In the genomic region with DNA sequence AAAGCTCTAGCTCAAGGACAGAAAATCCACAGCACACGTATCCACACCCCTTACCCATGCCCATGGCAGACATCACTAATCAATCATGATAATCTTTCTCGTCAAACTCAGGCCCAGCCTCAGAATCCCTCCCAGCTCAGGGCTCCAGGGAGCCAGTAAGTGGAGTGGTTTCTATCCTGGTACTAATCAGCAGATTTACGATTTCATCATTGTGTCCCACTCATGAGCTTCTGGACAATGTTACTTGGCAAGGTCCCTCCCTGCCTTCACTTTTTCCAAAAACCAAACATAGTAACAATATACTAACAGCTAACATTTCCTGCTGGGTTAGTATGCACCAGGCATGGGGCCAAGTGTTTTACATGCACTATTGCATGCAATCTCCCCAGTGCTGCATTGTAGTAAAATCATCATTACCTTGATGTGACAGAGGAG, we compare ENCODE assay signal across 1 cellular context.
TF ChIP-seq lines count a peak whose summit lies in the region.

No MANE protein-coding gene starts in this region.

TF ChIP-seq in K562, 482 proteins besides CTCF, POLR2A, EP300 and RAD21 (continued from another document):
- TF ChIP-seq AFF1 (IDR thresholded peaks at IDR 0.05; ENCODE audit: low read depth in 1 of 2, partially characterized antibody in 2 of 2) (no peak), ZNF644 (tag; IDR thresholded peaks at IDR 0.05; ENCODE audit: low read depth) (no peak), EWSR1 (IDR thresholded peaks at IDR 0.05; ENCODE audit: borderline replicate concordance, low read depth, partially characterized antibody) (no peak), MLLT1 (IDR thresholded peaks at IDR 0.05) (peak in 1 of 2 experiments; percentile 77; a peak in 2 of 4 replicates), NFE2 (IDR thresholded peaks at IDR 0.05; ENCODE audit: low read depth) (no peak), JUNB (CRISPR knock-in tag; conservative IDR thresholded peaks at IDR 0.05) (no peak), SP1 (CRISPR knock-in tag; IDR thresholded peaks at IDR 0.05) (no peak), EHMT2 (IDR thresholded peaks at IDR 0.05) (no peak), CBX3 (IDR thresholded peaks at IDR 0.05; ENCODE audit: borderline replicate concordance in 1 of 2, low read length in 2 of 2) (no peak), GMEB1 (CRISPR knock-in tag; IDR thresholded peaks at IDR 0.05) (no peak), STAT5A (IDR thresholded peaks at IDR 0.05; ENCODE audit: borderline replicate concordance, low read length) (no peak), ZBTB17 (CRISPR knock-in tag; IDR thresholded peaks at IDR 0.05) (peak; percentile 95), MIER1 (IDR thresholded peaks at IDR 0.05; ENCODE audit: low read depth) (no peak), MAFG (tag; conservative IDR thresholded peaks at IDR 0.05) (no peak), NCOA2 (IDR thresholded peaks at IDR 0.05; ENCODE audit: partially characterized antibody in 2 of 2) (no peak), ZNF23 (CRISPR knock-in tag; IDR thresholded peaks at IDR 0.05) (peak; percentile 97), SRSF1 (IDR thresholded peaks at IDR 0.05; ENCODE audit: low read depth, low read length) (no peak), CAMTA2 (CRISPR knock-in tag; conservative IDR thresholded peaks at IDR 0.05) (no peak), FOXK1 (CRISPR knock-in tag; IDR thresholded peaks at IDR 0.05; ENCODE audit: borderline replicate concordance) (no peak), MAZ (CRISPR knock-in tag; conservative IDR thresholded peaks at IDR 0.05 in 1 of 2, IDR thresholded peaks at IDR 0.05 in 1 of 2) (no peak), RBM25 (IDR thresholded peaks at IDR 0.05; ENCODE audit: low read depth, low read length, severe bottlenecking) (peak; percentile 37), MYNN (IDR thresholded peaks at IDR 0.05) (no peak), MYNN (CRISPR knock-in tag; IDR thresholded peaks at IDR 0.05) (no peak), SRSF3 (IDR thresholded peaks at IDR 0.05; ENCODE audit: insufficient read depth, low read length) (no peak), ZNF589 (CRISPR knock-in tag; IDR thresholded peaks at IDR 0.05; ENCODE audit: low read depth) (no peak), HNRNPK (IDR thresholded peaks at IDR 0.05; ENCODE audit: low read depth, low read length, poor library complexity, severe bottlenecking) (no peak), PRPF4 (IDR thresholded peaks at IDR 0.05; ENCODE audit: insufficient read depth, low read depth, low read length, poor library complexity, severe bottlenecking) (no peak), BACH1 (tag; IDR thresholded peaks at IDR 0.05) (no peak)
- TF ChIP-seq, protein P1, sequence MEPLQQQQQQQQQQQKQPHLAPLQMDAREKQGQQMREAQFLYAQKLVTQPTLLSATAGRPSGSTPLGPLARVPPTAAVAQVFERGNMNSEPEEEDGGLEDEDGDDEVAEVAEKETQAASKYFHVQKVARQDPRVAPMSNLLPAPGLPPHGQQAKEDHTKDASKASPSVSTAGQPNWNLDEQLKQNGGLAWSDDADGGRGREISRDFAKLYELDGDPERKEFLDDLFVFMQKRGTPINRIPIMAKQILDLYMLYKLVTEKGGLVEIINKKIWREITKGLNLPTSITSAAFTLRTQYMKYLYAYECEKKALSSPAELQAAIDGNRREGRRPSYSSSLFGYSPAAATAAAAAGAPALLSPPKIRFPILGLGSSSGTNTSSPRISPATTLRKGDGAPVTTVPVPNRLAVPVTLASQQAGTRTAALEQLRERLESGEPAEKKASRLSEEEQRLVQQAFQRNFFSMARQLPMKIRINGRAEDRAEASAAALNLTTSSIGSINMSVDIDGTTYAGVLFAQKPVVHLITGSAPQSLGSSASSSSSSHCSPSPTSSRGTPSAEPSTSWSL (CRISPR knock-in tag; IDR thresholded peaks at IDR 0.05; ENCODE audit: borderline replicate concordance) = no peak
- TF ChIP-seq, protein P2, sequence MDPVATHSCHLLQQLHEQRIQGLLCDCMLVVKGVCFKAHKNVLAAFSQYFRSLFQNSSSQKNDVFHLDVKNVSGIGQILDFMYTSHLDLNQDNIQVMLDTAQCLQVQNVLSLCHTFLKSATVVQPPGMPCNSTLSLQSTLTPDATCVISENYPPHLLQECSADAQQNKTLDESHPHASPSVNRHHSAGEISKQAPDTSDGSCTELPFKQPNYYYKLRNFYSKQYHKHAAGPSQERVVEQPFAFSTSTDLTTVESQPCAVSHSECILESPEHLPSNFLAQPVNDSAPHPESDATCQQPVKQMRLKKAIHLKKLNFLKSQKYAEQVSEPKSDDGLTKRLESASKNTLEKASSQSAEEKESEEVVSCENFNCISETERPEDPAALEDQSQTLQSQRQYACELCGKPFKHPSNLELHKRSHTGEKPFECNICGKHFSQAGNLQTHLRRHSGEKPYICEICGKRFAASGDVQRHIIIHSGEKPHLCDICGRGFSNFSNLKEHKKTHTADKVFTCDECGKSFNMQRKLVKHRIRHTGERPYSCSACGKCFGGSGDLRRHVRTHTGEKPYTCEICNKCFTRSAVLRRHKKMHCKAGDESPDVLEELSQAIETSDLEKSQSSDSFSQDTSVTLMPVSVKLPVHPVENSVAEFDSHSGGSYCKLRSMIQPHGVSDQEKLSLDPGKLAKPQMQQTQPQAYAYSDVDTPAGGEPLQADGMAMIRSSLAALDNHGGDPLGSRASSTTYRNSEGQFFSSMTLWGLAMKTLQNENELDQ (CRISPR knock-in tag; IDR thresholded peaks at IDR 0.05; ENCODE audit: borderline replicate concordance) = no peak
- TF ChIP-seq, protein P3, sequence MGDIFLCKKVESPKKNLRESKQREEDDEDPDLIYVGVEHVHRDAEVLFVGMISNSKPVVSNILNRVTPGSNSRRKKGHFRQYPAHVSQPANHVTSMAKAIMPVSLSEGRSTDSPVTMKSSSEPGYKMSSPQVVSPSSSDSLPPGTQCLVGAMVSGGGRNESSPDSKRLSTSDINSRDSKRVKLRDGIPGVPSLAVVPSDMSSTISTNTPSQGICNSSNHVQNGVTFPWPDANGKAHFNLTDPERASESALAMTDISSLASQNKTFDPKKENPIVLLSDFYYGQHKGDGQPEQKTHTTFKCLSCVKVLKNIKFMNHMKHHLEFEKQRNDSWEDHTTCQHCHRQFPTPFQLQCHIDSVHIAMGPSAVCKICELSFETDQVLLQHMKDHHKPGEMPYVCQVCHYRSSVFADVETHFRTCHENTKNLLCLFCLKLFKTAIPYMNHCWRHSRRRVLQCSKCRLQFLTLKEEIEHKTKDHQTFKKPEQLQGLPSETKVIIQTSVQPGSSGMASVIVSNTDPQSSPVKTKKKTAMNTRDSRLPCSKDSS (IDR thresholded peaks at IDR 0.05; ENCODE audit: low read depth, partially characterized antibody) = no peak
